Comparison of ENCODE assay signal across 1 cellular context in the genomic region with DNA sequence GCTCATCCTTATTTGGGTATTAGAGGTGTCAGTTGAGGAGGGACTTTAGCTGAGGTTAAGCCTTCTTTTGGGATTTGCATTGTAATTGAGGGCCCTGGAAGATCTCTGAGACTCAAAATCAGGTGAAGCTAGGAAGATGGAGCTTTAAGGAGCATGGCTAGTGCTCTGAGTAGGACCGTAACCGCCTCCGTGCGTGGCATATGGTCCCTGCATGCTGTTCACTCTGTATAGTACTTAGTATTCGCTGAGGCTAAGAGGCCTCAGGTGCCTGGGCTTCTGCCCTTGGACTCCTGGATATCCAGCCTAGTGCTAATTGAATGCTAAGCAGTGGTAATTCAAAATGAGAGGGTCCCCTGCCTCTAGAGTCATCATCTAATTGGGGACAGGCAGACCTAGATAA.
TF ChIP-seq lines count a peak whose summit lies in the region.

No MANE protein-coding gene starts in this region.

TF ChIP-seq in K562, 482 proteins besides CTCF, POLR2A, EP300 and RAD21:
- no peak for TF ChIP-seq ZNF780A (CRISPR knock-in tag; IDR thresholded peaks at IDR 0.05)
- TF ChIP-seq KAT2B (IDR thresholded peaks at IDR 0.05; ENCODE audit: low read depth, low read length) = no peak
- no peak for TF ChIP-seq CHD4 (IDR thresholded peaks at IDR 0.05; ENCODE audit: insufficient read depth, insufficient replicate concordance, low read depth, low read length, poor library complexity, severe bottlenecking)
- TF ChIP-seq ZBTB26 (CRISPR knock-in tag; IDR thresholded peaks at IDR 0.05) = no peak
- no peak for TF ChIP-seq REST (CRISPR knock-in tag; IDR thresholded peaks at IDR 0.05; ENCODE audit: low read depth)
- TF ChIP-seq SIX5 (IDR thresholded peaks at IDR 0.05; ENCODE audit: borderline replicate concordance in 1 of 2, insufficient read depth in 1 of 2, low read depth in 1 of 2, low read length in 2 of 2) = no peak
- TF ChIP-seq BRD9 (IDR thresholded peaks at IDR 0.05; ENCODE audit: low read depth, partially characterized antibody) = no peak
- no peak for TF ChIP-seq ZBTB7A (IDR thresholded peaks at IDR 0.05; ENCODE audit: borderline replicate concordance, control insufficient read depth, low read depth, low read length)
- no peak for TF ChIP-seq ZBED1 (IDR thresholded peaks at IDR 0.05)
- TF ChIP-seq HNRNPUL1 (IDR thresholded peaks at IDR 0.05; ENCODE audit: low read length) = no peak
- TF ChIP-seq TGIF2 (CRISPR knock-in tag; IDR thresholded peaks at IDR 0.05) = no peak
- no peak for TF ChIP-seq MTF1 (CRISPR knock-in tag; IDR thresholded peaks at IDR 0.05; ENCODE audit: borderline replicate concordance)
- TF ChIP-seq, protein P1, sequence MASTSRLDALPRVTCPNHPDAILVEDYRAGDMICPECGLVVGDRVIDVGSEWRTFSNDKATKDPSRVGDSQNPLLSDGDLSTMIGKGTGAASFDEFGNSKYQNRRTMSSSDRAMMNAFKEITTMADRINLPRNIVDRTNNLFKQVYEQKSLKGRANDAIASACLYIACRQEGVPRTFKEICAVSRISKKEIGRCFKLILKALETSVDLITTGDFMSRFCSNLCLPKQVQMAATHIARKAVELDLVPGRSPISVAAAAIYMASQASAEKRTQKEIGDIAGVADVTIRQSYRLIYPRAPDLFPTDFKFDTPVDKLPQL (IDR thresholded peaks at IDR 0.05; ENCODE audit: extremely low read depth, insufficient read length) = no peak
- TF ChIP-seq SMARCB1 (IDR thresholded peaks at IDR 0.05; ENCODE audit: insufficient read length, low read depth) = no peak
- TF ChIP-seq NONO (IDR thresholded peaks at IDR 0.05; ENCODE audit: low read depth in 2 of 2, low read length in 1 of 2) = no peak
